Comparison of ENCODE assay signal across 27 cellular contexts in the genomic region with DNA sequence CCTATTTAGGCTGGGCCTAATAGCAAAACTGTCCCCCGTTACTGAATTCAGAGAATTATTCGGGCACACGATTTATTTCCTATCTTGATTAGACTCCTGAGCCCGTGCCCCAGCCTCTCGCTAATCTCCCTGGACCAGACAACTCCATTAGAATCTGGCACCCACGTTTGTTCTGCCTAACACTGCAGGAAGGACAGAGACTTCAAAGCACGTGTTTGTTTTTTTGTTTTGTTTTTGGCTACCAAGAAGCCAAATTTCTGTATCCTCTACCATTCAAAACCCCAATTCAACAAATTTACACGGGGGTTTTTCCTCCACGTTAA. TPM values are rescaled to one million over a fixed set of nuclear protein-coding genes. Genes with fewer than 3 reads are reported as not detected.
DNase-seq lines count a peak whose midpoint lies in the region; ATAC-seq, FAIRE-seq and TF ChIP-seq lines count a peak whose summit lies in the region.
"Had no signal": no experiment of that assay in that cellular context is flagged by ENCODE, and none has a peak within 500 bp of the region (broad histone marks: within the 10 kb centered on the region; RNA-seq: fewer than 3 reads in every experiment).

No MANE protein-coding gene starts in this region.

- H3K4me3 ChIP-seq in H1 (ENCODE audit: extremely low read depth in 1 of 4, insufficient read depth in 2 of 4, low read depth in 3 of 4, low read length in 4 of 4) (peak overlapping the region; percentile 71 to 95 (median 88); a peak in 7 of 8 replicates), neuronal stem cell (ENCODE audit: low read length in 2 of 2) (peak overlapping the region in 1 of 2 donors; percentile 10), right lobe of liver (no peak overlapping the region)
- H3K4me3 ChIP-seq: colonic mucosa, HAP-1, transverse colon had no signal

- H3K36me3 ChIP-seq in H1 (ENCODE audit: control insufficient read depth in 2 of 4, insufficient read depth in 4 of 4, low read length in 3 of 4) = peaks cover 0 to 6% (median under 1%) of the 10 kb centered on the region in 4 experiments; a peak in 2 of 8 replicates
- H3K36me3 ChIP-seq in neuronal stem cell (replicated peaks in 1 of 2; ENCODE audit: control insufficient read depth in 2 of 2, insufficient read depth in 2 of 2, low read length in 2 of 2) = no peaks in the 10 kb centered on the region
- H3K36me3 ChIP-seq in right lobe of liver = no peaks in the 10 kb centered on the region
- H3K36me3 ChIP-seq: colonic mucosa, HAP-1, lower lobe of right lung, transverse colon had no signal

- H2BK120ac ChIP-seq in H9 (ENCODE audit: low read depth, low read length, poor library complexity, severe bottlenecking) = no peak overlapping the region
- peak overlapping the region; percentile 5 for H2BK120ac ChIP-seq in H1 (replicated peaks; ENCODE audit: low read depth, low read length)
- H2BK120ac ChIP-seq in neuronal stem cell (ENCODE audit: low read depth, low read length) = no peak overlapping the region

- no peaks in the 10 kb centered on the region for H4K20me1 ChIP-seq in H9 (ENCODE audit: control insufficient read depth, insufficient read depth, insufficient read length)
- H4K20me1 ChIP-seq in H1 (replicated peaks in 1 of 2; ENCODE audit: control insufficient read depth in 1 of 2, insufficient read depth in 2 of 2, low read length in 2 of 2) = peaks cover 0 to 1% of the 10 kb centered on the region in 2 experiments

- H4K5ac ChIP-seq in H9 (ENCODE audit: insufficient read length, low read depth, low read length) = no peak overlapping the region
- peak overlapping the region; percentile 59 for H4K5ac ChIP-seq in H1 (ENCODE audit: insufficient read length, low read depth, low read length)

- H4K8ac ChIP-seq in H9 (replicated peaks; ENCODE audit: insufficient read length, low read depth, low read length) (no peak overlapping the region), H1 (ENCODE audit: extremely low read depth, insufficient read depth, low read length) (no peak overlapping the region), neuronal stem cell (ENCODE audit: low read depth, low read length) (no peak overlapping the region)

- H2AFZ ChIP-seq in H9 (ENCODE audit: low read length) = no peak overlapping the region
- H2AFZ ChIP-seq in H1 (ENCODE audit: low read length) = no peak overlapping the region
- no peak overlapping the region for H2AFZ ChIP-seq in neuronal stem cell (ENCODE audit: low read length)

- no peak overlapping the region for H3K4ac ChIP-seq in H9 (ENCODE audit: low read depth, low read length)
- H3K4ac ChIP-seq in H1 (replicated peaks; ENCODE audit: insufficient read length, low read depth, low read length) = no peak overlapping the region
- no peak overlapping the region for H3K4ac ChIP-seq in neuronal stem cell (ENCODE audit: low read length)

- H2BK20ac ChIP-seq in H9 (ENCODE audit: low read depth, low read length, poor library complexity, severe bottlenecking) (no peak overlapping the region), H1 (ENCODE audit: low read length) (peak overlapping the region; percentile 72; the same call in 1 of the 2 replicates)

- H3K36me3 Mint-ChIP-seq in H9 (ENCODE audit: insufficient read depth in 1 of 3, low read depth in 3 of 3) = peaks cover 27 to 38% (median 33%) of the 10 kb centered on the region in 3 experiments

- H3K9me3 Mint-ChIP-seq in H9 = peaks cover 0 to 5% of the 10 kb centered on the region in 2 experiments; a peak in 2 of 5 replicates

- H3K27ac Mint-ChIP-seq in H9 = peak overlapping the region; percentile 63 to 99 (median 93)
- H3K27ac Mint-ChIP-seq: activated naive CD4-positive, alpha-beta T cell treated with anti-CD3 and anti-CD28 coated beads, Interleukin-2, amount 10 ng/mL, durations not matched to agents 7 days and 5 days had no signal

- DNase-seq in H9 (no peak), NCI-H82 treated with DMSO at 0.1 percent for 48 hours (lab: John Stamatoyannopoulos, UW; ENCODE audit: unreplicated experiment) (peak; percentile 20), H1 (ENCODE audit: low read depth in 1 of 2, low spot score in 2 of 2) (no peak), neuronal stem cell (ENCODE audit: low spot score) (peak; percentile 18), NCI-H2196 (lab: John Stamatoyannopoulos, UW; ENCODE audit: unreplicated experiment) (no peak), right lobe of liver (no peak), NCI-H446 (lab: John Stamatoyannopoulos, UW) (no peak)
- DNase-seq: activated CD4-positive, alpha-beta T cell treated with anti-CD3 and anti-CD28 coated beads, Interleukin-2, amount 50 U/mL, for 4 hours; activated naive CD4-positive, alpha-beta T cell treated with anti-CD3 and anti-CD28 coated beads, Interleukin-2, amount 10 ng/mL, durations not matched to agents 7 days and 5 days; AML-193; colonic mucosa; COR-L47; EL; KBM-7; lower lobe of right lung; MV-4-11; NCI-H187 treated with DMSO at 0.1 percent for 48 hours; stimulated activated CD4-positive, alpha-beta T cell treated with anti-CD3 and anti-CD28 coated beads, Interleukin-2, amount 100 ng/mL, for 24 hours; stimulated activated naive CD8-positive, alpha-beta T cell treated with anti-CD3 and anti-CD28 coated beads, Interleukin-15, Interleukin-2, amounts not matched to agents 100 U/mL and 50 U/mL, for 24 hours; transverse colon had no signal

- H3K9ac ChIP-seq in H9 (ENCODE audit: extremely low read depth, insufficient read length, low read length) (peak overlapping the region; percentile 50), H1 (replicated peaks in 1 of 4; ENCODE audit: extremely low read depth in 1 of 4, low read depth in 3 of 4, low read length in 3 of 4) (peak overlapping the region in 2 of 4 experiments; percentile 16 to 50; a peak in 3 of 7 replicates), neuronal stem cell (ENCODE audit: low read depth, low read length, poor library complexity) (no peak overlapping the region)
- H3K9ac ChIP-seq: parathyroid adenoma had no signal

- no peak overlapping the region for H3T11ph ChIP-seq in H9 (ENCODE audit: low read length)

- TF ChIP-seq CTCF in H9 (conservative IDR thresholded peaks at IDR 0.05) = no peak
- TF ChIP-seq CTCF in H1 (IDR thresholded peaks at IDR 0.05; ENCODE audit: control extremely low read depth in 1 of 3, insufficient read depth in 1 of 3, low read depth in 1 of 3, low read length in 3 of 3) = no peak
- no peak for TF ChIP-seq CTCF in right lobe of liver (IDR thresholded peaks at IDR 0.05)

- peaks cover under 1% of the 10 kb centered on the region for H3K79me1 ChIP-seq in H9 (ENCODE audit: insufficient read depth, low read depth, low read length, poor library complexity, severe bottlenecking)
- no peaks in the 10 kb centered on the region for H3K79me1 ChIP-seq in H1 (ENCODE audit: low read depth, low read length)
- peaks cover 4% of the 10 kb centered on the region for H3K79me1 ChIP-seq in neuronal stem cell (ENCODE audit: low read depth, low read length)

- H3K27me3 ChIP-seq in H9 (ENCODE audit: insufficient read depth, low read length) = no peaks in the 10 kb centered on the region
- no peaks in the 10 kb centered on the region for H3K27me3 ChIP-seq in H1 (replicated peaks in 1 of 4; ENCODE audit: control insufficient read depth in 3 of 4, extremely low read depth in 1 of 4, insufficient read depth in 3 of 4, low read length in 3 of 4)
- peaks cover 0 to 65% (median 0%) of the 10 kb centered on the region in 3 experiments for H3K27me3 ChIP-seq in neuronal stem cell (ENCODE audit: control insufficient read depth in 3 of 3, insufficient read depth in 3 of 3, low read depth in 1 of 3, low read length in 3 of 3)
- peaks cover 0 to 16% of the 10 kb centered on the region in 2 donors for H3K27me3 ChIP-seq in right lobe of liver

- WGBS in H9 (ENCODE audit: extremely low coverage, insufficient read length, low lambda C conversion rate) = no CpG with 5 or more reads among the region's 9 CpGs
- 10% methylated on average over 9 of the region's 9 CpGs; no CpG with 5 or more reads in 1 of the 2 experiments for WGBS in H1 (ENCODE audit: extremely low coverage in 1 of 2, insufficient coverage in 1 of 2, insufficient read length in 1 of 2, insufficient replicate concordance in 2 of 2, low coverage in 1 of 2, low lambda C conversion rate in 2 of 2, missing lambda C conversion rate in 1 of 2), 2 experiments
- no CpG with 5 or more reads among the region's 9 CpGs for WGBS in neuronal stem cell (ENCODE audit: extremely low coverage in 2 of 2, insufficient read length in 2 of 2, insufficient replicate concordance in 1 of 2), 2 donors
- 65% methylated on average over 9 of the region's 9 CpGs for WGBS in right lobe of liver (ENCODE audit: insufficient coverage, low coverage, low lambda C conversion rate, missing lambda C conversion rate)

- H3K18ac ChIP-seq in H9 (ENCODE audit: insufficient read length, low read depth, low read length) (no peak overlapping the region), H1 (ENCODE audit: extremely low read depth, low read length) (no peak overlapping the region; the same call in 1 of the 2 replicates), neuronal stem cell (ENCODE audit: low read length) (no peak overlapping the region)

- H2BK5ac ChIP-seq in H9 (ENCODE audit: insufficient read length, low read length) = no peak overlapping the region
- peak overlapping the region; percentile 29; the same call in 1 of the 2 replicates for H2BK5ac ChIP-seq in H1 (ENCODE audit: low read depth, low read length)
- H2BK5ac ChIP-seq in neuronal stem cell (ENCODE audit: low read length) = no peak overlapping the region

- intact Hi-C loops in right lobe of liver (cut with DNase I) = no loop called here

- H3K23me2 ChIP-seq in H9 (ENCODE audit: insufficient read length, low read depth, low read length, poor library complexity, severe bottlenecking) (peaks cover under 1% of the 10 kb centered on the region), H1 (ENCODE audit: low read depth, low read length) (peaks cover 4% of the 10 kb centered on the region; the same call in 1 of the 2 replicates)

- H3K14ac ChIP-seq in H9 (ENCODE audit: insufficient read depth, low read length) (no peak overlapping the region), H1 (ENCODE audit: insufficient read length) (no peak overlapping the region), neuronal stem cell (ENCODE audit: low read length) (no peak overlapping the region)

- H3K4me1 ChIP-seq in H9 (ENCODE audit: insufficient read depth, low read length) (no peaks in the 10 kb centered on the region), H1 (replicated peaks in 1 of 4; ENCODE audit: control insufficient read depth in 3 of 4, insufficient read depth in 4 of 4, low read length in 3 of 4) (peaks cover 0 to 9% (median 1%) of the 10 kb centered on the region in 4 experiments; a peak in 1 of 7 replicates), neuronal stem cell (ENCODE audit: control insufficient read depth in 2 of 2, insufficient read depth in 1 of 2, low read depth in 1 of 2, low read length in 2 of 2) (peaks cover 0 to 15% of the 10 kb centered on the region in 2 donors), right lobe of liver (peaks cover 0 to 10% (median 2%) of the 10 kb centered on the region in 4 donors)
- H3K4me1 ChIP-seq: colonic mucosa, parathyroid adenoma had no signal

- TF ChIP-seq EP300 in H1 (IDR thresholded peaks at IDR 0.05; ENCODE audit: borderline replicate concordance in 1 of 2, low read depth in 2 of 2, low read length in 2 of 2) = no peak

- H4K91ac ChIP-seq in H9 (ENCODE audit: insufficient read length, low read depth, low read length) (no peak overlapping the region), H1 (replicated peaks; ENCODE audit: insufficient read length, low read length) (no peak overlapping the region), neuronal stem cell (ENCODE audit: low read depth, low read length, poor library complexity) (no peak overlapping the region)

- H3K23ac ChIP-seq in H9 (ENCODE audit: insufficient read length, low read depth, low read length) = no peak overlapping the region
- no peak overlapping the region for H3K23ac ChIP-seq in H1 (ENCODE audit: insufficient read length)
- no peak overlapping the region for H3K23ac ChIP-seq in neuronal stem cell (ENCODE audit: low read depth, low read length, poor library complexity)

- no peak for TF ChIP-seq RAD21 in H1 (IDR thresholded peaks at IDR 0.05 in 1 of 2, conservative IDR thresholded peaks at IDR 0.05 in 1 of 2; ENCODE audit: low read depth in 2 of 2, low read length in 2 of 2)

- H2AK5ac ChIP-seq in H9 (ENCODE audit: insufficient read length, low read length) (no peak overlapping the region), H1 (ENCODE audit: low read depth, low read length) (no peak overlapping the region), neuronal stem cell (ENCODE audit: low read depth, low read length) (no peak overlapping the region)

- TF ChIP-seq POLR2A in H1 (IDR thresholded peaks at IDR 0.05; ENCODE audit: control extremely low read depth in 1 of 2, low read depth in 2 of 2, low read length in 2 of 2) (no peak), right lobe of liver (IDR thresholded peaks at IDR 0.05) (no peak)

- peaks cover 33 to 39% of the 10 kb centered on the region in 2 experiments for H3K4me1 Mint-ChIP-seq in H9

- CTCF ChIA-PET in H1 (lab: Charles Lee; ENCODE audit: partially characterized antibody) = interaction anchor here (0.9 kb wide), 1 partner anchor 12 kb away, joined by 5 read pairs; no protein-coding TSS in a partner anchor

- H3K27ac ChIP-seq in H9 (ENCODE audit: insufficient read length, low read depth, low read length) = peak overlapping the region; percentile 54
- H3K27ac ChIP-seq in H1 (ENCODE audit: low read depth, low read length) = peak overlapping the region; percentile 2; the same call in 1 of the 2 replicates
- H3K27ac ChIP-seq in neuronal stem cell (replicated peaks; ENCODE audit: low read length) = peak overlapping the region; percentile 83
- no peak overlapping the region for H3K27ac ChIP-seq in right lobe of liver
- H3K27ac ChIP-seq: colonic mucosa, lower lobe of right lung, parathyroid adenoma, RWPE1, transverse colon had no signal

- H3K9me3 ChIP-seq in H9 (ENCODE audit: control insufficient read depth, low read depth, low read length) (no peaks in the 10 kb centered on the region), H1 (ENCODE audit: insufficient read depth in 2 of 2, low read depth in 1 of 2, low read length in 1 of 2) (no peaks in the 10 kb centered on the region), neuronal stem cell (replicated peaks in 1 of 2; ENCODE audit: control insufficient read depth in 2 of 2, insufficient read depth in 1 of 2, low read depth in 1 of 2, low read length in 2 of 2) (peaks cover 0 to 12% of the 10 kb centered on the region in 2 donors), right lobe of liver (no peaks in the 10 kb centered on the region)
- H3K9me3 ChIP-seq: colonic mucosa, transverse colon had no signal

- peak overlapping the region; percentile 92 for H3K4me2 ChIP-seq in H9 (ENCODE audit: insufficient read depth, insufficient read length, low read length)
- peak overlapping the region; percentile 77 to 97 for H3K4me2 ChIP-seq in H1 (ENCODE audit: insufficient read depth in 1 of 2, low read depth in 2 of 2, low read length in 2 of 2)
- H3K4me2 ChIP-seq in neuronal stem cell (ENCODE audit: insufficient read depth, low read length, poor library complexity, severe bottlenecking) = peak overlapping the region; percentile 62

- H3K4me3 Mint-ChIP-seq in H9 = peak overlapping the region; percentile 83 to 96

- no peak overlapping the region for H2BK15ac ChIP-seq in H9 (ENCODE audit: low read depth, low read length)
- no peak overlapping the region for H2BK15ac ChIP-seq in H1 (ENCODE audit: low read length)
- H2BK15ac ChIP-seq in neuronal stem cell (ENCODE audit: low read length) = no peak overlapping the region

- H2BK12ac ChIP-seq in H9 (ENCODE audit: insufficient read length, low read depth, low read length) = no peak overlapping the region
- H2BK12ac ChIP-seq in H1 (ENCODE audit: low read depth, low read length) = no peak overlapping the region
- no peak overlapping the region for H2BK12ac ChIP-seq in neuronal stem cell (ENCODE audit: low read length)

- POLR2A ChIA-PET in H1 (lab: Charles Lee; ENCODE audit: partially characterized antibody) = interaction anchor here (0.9 to 2.3 kb wide), 5 partner anchors 8 to 36 kb away, joined by 3 to 29 read pairs (median 4); no protein-coding TSS in a partner anchor

- FAIRE-seq in H1 (lab: Jason Lieb, UNC) = peak; percentile 32
- FAIRE-seq: endometrium, keratinocyte had no signal

- H3K79me2 ChIP-seq in H9 (ENCODE audit: insufficient read depth, low read length) (peaks cover 29% of the 10 kb centered on the region; the same call in 1 of the 2 replicates), H1 (ENCODE audit: control insufficient read depth in 1 of 2, insufficient read depth in 2 of 2, low read length in 2 of 2) (peaks cover 46 to 92% of the 10 kb centered on the region in 2 experiments)
- H3K79me2 ChIP-seq: parathyroid adenoma had no signal

- ATAC-seq in right lobe of liver = no peak
- ATAC-seq: lower lobe of right lung; stimulated activated naive CD8-positive, alpha-beta T cell treated with anti-CD3 and anti-CD28 coated beads, Interleukin-15, Interleukin-2, amounts not matched to agents 100 U/mL and 50 U/mL, for 24 hours had no signal

- no peak overlapping the region for H3K56ac ChIP-seq in H9 (ENCODE audit: insufficient read length, low read depth, low read length)
- H3K56ac ChIP-seq in H1 (replicated peaks; ENCODE audit: insufficient read length, low read depth, low read length) = no peak overlapping the region

- peaks cover 1% of the 10 kb centered on the region; the same call in 1 of the 2 replicates for H3K27me3 Mint-ChIP-seq in H9 (ENCODE audit: low read depth)

RNA-seq across cellular contexts. Expression of a gene that starts 4.8 kb away (rescaled TPM):
- total RNA-seq in H9 (2021) = 181 and 185 TPM in 2 replicates
- total RNA-seq in H1 (2021; fragmentation: NEBNext Ultra II Directional; extraction: Animal tissue kit (Norgen Biotek cat#: 25700)) = 191 and 197 TPM in 2 replicates
- polyA plus RNA-seq in H1 (2011; rRNA removed) = 88.6 and 129 TPM in 2 replicates
- polyA plus RNA-seq in H1 (2011; cell fraction: cytosol; rRNA removed) = 102 TPM
- 62.2 TPM for polyA plus RNA-seq in H1 (2011; cell fraction: nucleus; rRNA removed)
- 96.7 to 143 TPM (median 115 TPM) in 4 replicates for polyA plus RNA-seq in H1 (2012, experiment 1 of 2)
- 7.8 TPM for polyA plus RNA-seq in H1 (2012, experiment 2 of 2)
- 140 TPM for polyA plus RNA-seq in H1 (2013, experiment 1 of 2)
- 167 TPM for polyA plus RNA-seq in H1 (2013, experiment 2 of 2)
- 566 and 846 TPM in 2 replicates for polyA minus RNA-seq in H1 (2011; rRNA and poly(A)+ RNA removed)
- polyA minus RNA-seq in H1 (2011; cell fraction: cytosol; rRNA and poly(A)+ RNA removed) = 126 TPM
- polyA minus RNA-seq in H1 (2011; cell fraction: nucleus; rRNA and poly(A)+ RNA removed) = 167 TPM
- 74.0 TPM for polyA plus RNA-seq in neuronal stem cell (2013, experiment 1 of 2)
- 77.3 TPM for polyA plus RNA-seq in neuronal stem cell (2013, experiment 2 of 2)
- total RNA-seq in right lobe of liver = under 1 TPM in 4 of 6 experiments, not detected in 2; 0.22 to 0.31 (median 0.23) TPM
- total RNA-seq: myocyte, NCI-H460 had no signal

Comparison
In these comparisons a context has a peak if more than half of its experiments do, and no peak if none do; other contexts are left out.
1. DNase-seq: peak in NCI-H82 treated with DMSO at 0.1 percent for 48 hours (single experiment) and neuronal stem cell (single experiment); none in H9 (single experiment), H1 (0 of 2), NCI-H2196 (single experiment), right lobe of liver (0 of 3) and NCI-H446 (0 of 2).
2. H3K27ac ChIP-seq: peak in H9 (single experiment), H1 (single experiment) and neuronal stem cell (single experiment); none in right lobe of liver (0 of 3).
3. H3K4me3 ChIP-seq: peak in H1 (4 of 4); none in right lobe of liver (0 of 3).
4. RNA of a gene that starts 4.8 kb away (total RNA-seq): 191 to 197 TPM in H1 and 181 to 185 TPM in H9; 0.22 to 0.31 TPM in right lobe of liver; every median in the first group is over 100 times any median in the second.
5. Peak in every context shown above with its lines, with median percentiles within 50 percentile points of each other: H3K4me2 ChIP-seq.